8 cellular contexts compared by ENCODE assay signal in the genomic region with DNA sequence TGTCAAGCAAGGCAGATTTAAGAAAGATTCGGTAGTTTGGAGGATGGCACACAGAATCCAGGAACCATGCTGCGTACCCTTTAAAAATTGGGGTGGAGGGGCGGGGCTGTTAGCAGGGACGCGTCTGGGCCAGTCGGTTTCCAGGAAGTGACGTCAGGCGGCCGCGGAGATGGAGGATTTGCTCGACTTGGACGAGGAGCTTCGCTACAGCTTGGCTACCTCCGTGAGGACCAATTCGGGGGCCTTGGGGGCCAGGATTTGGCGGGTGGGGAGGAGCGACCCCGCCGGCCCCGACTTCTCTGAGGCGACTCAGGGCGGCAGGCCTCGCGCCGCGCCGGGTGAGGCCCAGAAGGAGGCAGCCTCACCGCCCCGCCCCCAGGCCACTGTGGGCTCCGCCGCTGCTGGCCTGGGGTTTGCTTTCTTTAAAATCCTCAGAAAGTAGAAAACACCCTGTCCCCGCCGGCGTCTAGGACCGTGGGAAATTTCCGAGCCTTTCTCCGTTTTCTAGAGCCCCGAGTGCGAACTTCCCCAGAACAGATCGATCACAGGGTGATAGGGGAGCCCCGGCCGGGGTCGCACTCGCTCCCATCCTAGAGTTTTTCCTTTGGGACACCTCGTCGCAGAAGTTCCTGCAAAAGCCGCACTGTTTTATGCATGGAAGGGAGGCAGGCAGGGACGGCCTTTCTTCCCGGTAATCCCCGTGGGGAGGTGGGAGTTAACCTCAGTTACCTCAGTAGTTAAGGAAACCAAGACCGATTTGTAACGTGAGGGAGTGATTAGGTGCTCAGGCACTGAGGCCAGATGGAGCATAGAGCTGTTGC. TPM values are rescaled to one million over a fixed set of nuclear protein-coding genes. Genes with fewer than 3 reads are reported as not detected.
A peak's percentile ranks its signal among the peaks of the same experiment; 100 is the strongest.
DNase-seq lines count a peak whose midpoint lies in the region; ATAC-seq and TF ChIP-seq lines count a peak whose summit lies in the region.

IFT43 (plus strand) TSS at position 146 of the 821 bp plus-strand sequence; CDS start at position 170, 24 bp downstream.

- H3K9me3 ChIP-seq in Peyer's patch (no peaks in the 10 kb centered on the region), muscle layer of duodenum (ENCODE audit: control insufficient read depth in 1 of 2, low read length in 2 of 2) (no peaks in the 10 kb centered on the region)

- no peak for TF ChIP-seq CTCF in Peyer's patch (IDR thresholded peaks at IDR 0.05)

- peak; percentile 67 for ATAC-seq in GM21423 (IDR thresholded peaks at IDR 0.05; ENCODE audit: unreplicated experiment)
- ATAC-seq in esophagus mucosa: peak; percentile 66

- H3K4me1 ChIP-seq in Peyer's patch (peaks cover 0 to 13% (median 2%) of the 10 kb centered on the region in 4 donors), muscle layer of duodenum (ENCODE audit: control insufficient read depth in 1 of 2, insufficient read depth in 2 of 2, low read length in 2 of 2) (peaks cover 6 to 21% of the 10 kb centered on the region in 2 donors)

- peak in 1 of 2 donors; percentile 63 for TF ChIP-seq POLR2A in Peyer's patch (IDR thresholded peaks at IDR 0.05)

- DNase-seq in Caki2 (ENCODE audit: low read depth): peak; percentile 61
- peak; percentile 69 for DNase-seq in HuH-7 (ENCODE audit: low spot score)
- DNase-seq in Peyer's patch: peak; percentile 93 to 98 (median 97)
- DNase-seq in activated T-cell treated with anti-CD3 and anti-CD28 coated beads, Interleukin-2, amount 50 U/mL, for 48 hours: peak; percentile 92
- DNase-seq in stimulated activated CD8-positive, alpha-beta memory T cell treated with anti-CD3 and anti-CD28 coated beads, Interleukin-7, amount 100 ng/mL, for 24 hours (ENCODE audit: low read depth): peak; percentile 90

- H3K36me3 ChIP-seq in Peyer's patch (peaks cover 0 to 5% (median 0%) of the 10 kb centered on the region in 3 donors), muscle layer of duodenum (ENCODE audit: control insufficient read depth in 1 of 2, insufficient read depth in 2 of 2, low read length in 2 of 2) (peaks cover 0 to 15% of the 10 kb centered on the region in 2 donors)

- in situ Hi-C loops in Caki2 (cut with HindIII; ENCODE audit: low pct_unique_long_range_greater_than_20kb, low sequenced_read_pairs): no loop called here

- H3K27ac ChIP-seq in Peyer's patch (peak within 1 kb of the TSS; percentile 71 to 87 (median 86)), muscle layer of duodenum (ENCODE audit: low read length) (peak within 1 kb of the TSS; percentile 85)

- H3K4me3 ChIP-seq in Peyer's patch (peak within 1 kb of the TSS; percentile 83 to 97 (median 92)), muscle layer of duodenum (ENCODE audit: low read depth in 1 of 2, low read length in 2 of 2) (peak within 1 kb of the TSS; percentile 90)

- H3K27me3 ChIP-seq in Peyer's patch (no peaks in the 10 kb centered on the region), muscle layer of duodenum (ENCODE audit: low read depth, low read length) (no peaks in the 10 kb centered on the region)

RNA-seq across cellular contexts. Expression of gene IFT43, which starts in this region (rescaled TPM):
- 45.4 and 50.4 TPM in 2 replicates for total RNA-seq in Caki2 (2014; rRNA removed; shearing (Covaris generic); ENCODE audit: low replicate concordance)
- total RNA-seq in Peyer's patch (10 to 100 TPM; 23.9 to 42.8 (median 33.6) TPM), esophagus mucosa (21.6 TPM)

Comparison
In these comparisons a context has a peak if more than half of its experiments do, and no peak if none do; other contexts are left out.
1. Peak in every context shown above with its lines: DNase-seq, ATAC-seq, H3K4me3 ChIP-seq and H3K27ac ChIP-seq.